In the genomic region with DNA sequence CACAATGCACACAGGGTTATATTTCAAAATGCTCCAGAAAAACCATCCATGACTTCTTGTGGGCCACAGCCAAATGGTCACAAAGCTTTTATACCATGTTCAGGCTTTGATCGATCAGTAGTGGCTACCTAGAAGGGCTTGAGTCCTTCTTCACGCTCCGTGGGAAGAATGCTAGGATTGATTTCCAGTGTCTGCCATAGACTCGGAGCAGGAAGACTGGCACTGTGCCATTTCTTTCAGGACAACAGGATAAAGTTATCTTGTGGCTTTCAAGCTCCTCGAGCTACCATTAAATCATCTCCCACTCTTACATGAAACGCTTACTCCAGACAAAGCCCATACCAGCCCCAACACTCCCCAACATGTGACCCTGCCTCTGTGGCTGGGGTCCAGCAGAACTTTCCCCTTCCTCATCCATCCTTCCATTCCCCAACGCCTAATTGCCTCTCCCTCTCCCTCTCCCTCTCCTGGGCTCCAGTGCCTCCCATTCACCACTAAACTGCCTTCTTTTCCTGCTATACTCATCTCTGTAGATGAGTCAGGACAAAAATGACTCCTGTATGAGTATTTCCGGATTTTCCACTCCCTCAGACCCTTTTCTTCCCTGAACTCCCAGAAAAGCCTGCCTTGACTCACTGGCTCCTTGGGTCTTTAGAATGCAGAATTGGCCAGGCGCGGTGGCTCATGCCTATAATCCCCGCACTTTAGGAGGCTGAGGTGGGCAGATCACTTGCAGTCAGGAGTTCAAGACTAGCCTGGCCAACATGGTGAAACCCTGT, we compare ENCODE assay signal across 16 cellular contexts. TPM values are rescaled to one million over a fixed set of nuclear protein-coding genes. Genes with fewer than 3 reads are reported as not detected.
A peak's percentile ranks its signal among the peaks of the same experiment; 100 is the strongest.
DNase-seq lines count a peak whose midpoint lies in the region; ATAC-seq, FAIRE-seq and TF ChIP-seq lines count a peak whose summit lies in the region.
"Had no signal": no experiment of that assay in that cellular context is flagged by ENCODE, and none has a peak within 500 bp of the region (broad histone marks: within the 10 kb centered on the region; RNA-seq: fewer than 3 reads in every experiment).

No MANE protein-coding gene starts in this region.

- H3K79me2 ChIP-seq in osteoblast (ENCODE audit: insufficient read depth, low read length): no peaks in the 10 kb centered on the region
- H3K79me2 ChIP-seq: parathyroid adenoma had no signal

- in situ Hi-C loops in G401 (cut with HindIII; ENCODE audit: low sequenced_read_pairs): no loop called here

- no peaks in the 10 kb centered on the region for H4K20me1 ChIP-seq in osteoblast (ENCODE audit: insufficient read depth, low read length)

- no peaks in the 10 kb centered on the region for H3K9me3 ChIP-seq in osteoblast (ENCODE audit: low read depth, low read length)
- H3K9me3 ChIP-seq: gastroesophageal sphincter, thoracic aorta had no signal

- no peaks in the 10 kb centered on the region for H3K36me3 ChIP-seq in osteoblast (ENCODE audit: insufficient read depth, low read length)
- H3K36me3 ChIP-seq: gastroesophageal sphincter, thoracic aorta had no signal

- FAIRE-seq in GM12892 (lab: Jason Lieb, UNC): no peak
- FAIRE-seq: G401.6 had no signal

- no peak overlapping the region for H3K4me3 ChIP-seq in osteoblast (ENCODE audit: insufficient read depth, low read length)
- H3K4me3 ChIP-seq: gastroesophageal sphincter, thoracic aorta had no signal

- H3K27me3 ChIP-seq in osteoblast (ENCODE audit: insufficient read depth, low read length): peaks cover under 1% of the 10 kb centered on the region

- no peak for TF ChIP-seq POLR2A in GM12892 (IDR thresholded peaks at IDR 0.05; ENCODE audit: low read depth, low read length)

- no peak overlapping the region for H3K27ac ChIP-seq in osteoblast (ENCODE audit: low read depth, low read length)
- H3K27ac ChIP-seq: gastroesophageal sphincter, parathyroid adenoma, thoracic aorta, VCaP had no signal

- no peak for TF ChIP-seq CTCF in osteoblast (IDR thresholded peaks at IDR 0.05; ENCODE audit: extremely low read depth, low read depth, low read length)

- H3K4me2 ChIP-seq in osteoblast (ENCODE audit: insufficient read depth, low read length): no peak overlapping the region

- H2AFZ ChIP-seq in osteoblast (ENCODE audit: low read length): no peak overlapping the region
- H2AFZ ChIP-seq: parathyroid adenoma had no signal

- H3K4me1 ChIP-seq in osteoblast (ENCODE audit: insufficient read depth, low read length): no peaks in the 10 kb centered on the region
- H3K4me1 ChIP-seq: gastroesophageal sphincter had no signal

- DNase-seq in G401 (ENCODE audit: low spot score) (peak; percentile 55), M059J (ENCODE audit: low read depth) (peak; percentile 83), dermis blood vessel endothelial cell (peak; percentile 3), osteoblast (ENCODE audit: insufficient read length, low spot score, missing footprints) (peak; percentile 71), GM12892 (ENCODE audit: insufficient read length) (no peak)
- DNase-seq in stimulated activated naive CD8-positive, alpha-beta T cell treated with anti-CD3 and anti-CD28 coated beads, Interleukin-15, Interleukin-2, amounts not matched to agents 100 U/mL and 50 U/mL, for 24 hours: no peak
- DNase-seq: activated CD8-positive, alpha-beta T cell treated with anti-CD3 and anti-CD28 coated beads, Interleukin-2, amount 10 ng/mL, durations not matched to agents 7 days and 5 days; aorta; CD4-positive, alpha-beta T cell had no signal

- no peak for ATAC-seq in GM18520 (IDR thresholded peaks at IDR 0.05; ENCODE audit: unreplicated experiment)
- ATAC-seq in stimulated activated naive CD8-positive, alpha-beta T cell treated with anti-CD3 and anti-CD28 coated beads, Interleukin-15, Interleukin-2, amounts not matched to agents 100 U/mL and 50 U/mL, for 24 hours: no peak
- ATAC-seq: activated CD8-positive, alpha-beta T cell treated with anti-CD3 and anti-CD28 coated beads, Interleukin-2, amount 10 ng/mL, durations not matched to agents 7 days and 5 days; gastroesophageal sphincter; SK-N-SH treated with all-trans-retinoic acid at 6 μM for 48 hours had no signal

RNA-seq across cellular contexts. Expression of gene ADD2, which starts 40.9 kb away (rescaled TPM):
- 0.61 TPM in 1 of 2 replicates, not detected in the other for total RNA-seq in G401 (2014; rRNA removed; shearing (Covaris generic))
- total RNA-seq in M059J (2014; rRNA removed; shearing (Covaris generic)): 6.9 and 9.5 TPM in 2 replicates
- 4.6 and 13.3 TPM in 2 replicates for total RNA-seq in dermis blood vessel endothelial cell
- total RNA-seq in osteoblast: not detected in 2 replicates
- polyA plus RNA-seq in GM12892 (2012; ENCODE audit: missing spikeins): 0.13 TPM

Comparison
In these comparisons a context has a peak if more than half of its experiments do, and no peak if none do; other contexts are left out.
1. DNase-seq: peak in G401 (single experiment), M059J (single experiment), dermis blood vessel endothelial cell (single experiment) and osteoblast (single experiment); none in GM12892 (single experiment) and stimulated activated naive CD8-positive, alpha-beta T cell treated with anti-CD3 and anti-CD28 coated beads, Interleukin-15, Interleukin-2, amounts not matched to agents 100 U/mL and 50 U/mL, for 24 hours (single experiment).